In genomic region chr12:6723607-6724408, GRCh38 we compare ENCODE assay signal across 1 cellular context.
TF ChIP-seq lines count a peak whose summit lies in the region.

TSS of gene COPS7A (plus strand) at chr12:6724046. CDS start at chr12:6724657, 611 bp downstream.

TF ChIP-seq in GM12878, 131 proteins besides CTCF, POLR2A, EP300 and RAD21 (continued from another document and continues in another):
- TF ChIP-seq E2F8 (IDR thresholded peaks at IDR 0.05; ENCODE audit: low read depth, partially characterized antibody) (peak; percentile 95), REST (IDR thresholded peaks at IDR 0.05; ENCODE audit: low read depth, low read length) (no peak), NRF1 (conservative IDR thresholded peaks at IDR 0.05; ENCODE audit: low read depth, low read length) (peak; percentile 9; the same call in 1 of the 2 replicates), CHD4 (IDR thresholded peaks at IDR 0.05) (no peak), E2F4 (IDR thresholded peaks at IDR 0.05; ENCODE audit: low read depth, low read length) (peak; percentile 48; the same call in 1 of the 2 replicates), ZBTB33 (IDR thresholded peaks at IDR 0.05) (no peak), CREM (IDR thresholded peaks at IDR 0.05; ENCODE audit: low read depth) (peak; percentile 98), NKRF (conservative IDR thresholded peaks at IDR 0.05) (no peak; the same call in 1 of the 2 replicates), GATAD2B (conservative IDR thresholded peaks at IDR 0.05; ENCODE audit: low read depth) (peak; percentile 18; the same call in 1 of the 2 replicates), RELB (IDR thresholded peaks at IDR 0.05; ENCODE audit: low read depth) (peak; percentile 69), ZNF384 (IDR thresholded peaks at IDR 0.05; ENCODE audit: borderline replicate concordance, low read depth, low read length) (peak; percentile 39; the same call in 1 of the 2 replicates), IRF3 (IDR thresholded peaks at IDR 0.05) (0 out of 2 replicates have a peak, but pooled peaks have one; percentile 34), ATF2 (IDR thresholded peaks at IDR 0.05; ENCODE audit: low read length) (no peak), GABPA (IDR thresholded peaks at IDR 0.05; ENCODE audit: low read depth) (peak; percentile 98), ZBTB40 (IDR thresholded peaks at IDR 0.05; ENCODE audit: borderline replicate concordance) (peak; percentile 100), ASH2L (IDR thresholded peaks at IDR 0.05; ENCODE audit: borderline replicate concordance, low read depth) (no peak), LARP7 (IDR thresholded peaks at IDR 0.05) (no peak), MYB (IDR thresholded peaks at IDR 0.05; ENCODE audit: borderline replicate concordance, low read depth, low read length) (no peak), ZNF217 (IDR thresholded peaks at IDR 0.05) (no peak), MYC (IDR thresholded peaks at IDR 0.05; ENCODE audit: insufficient read depth, insufficient read length, insufficient replicate concordance, low read length, severe bottlenecking) (peak; percentile 74), MLLT1 (IDR thresholded peaks at IDR 0.05) (peak; percentile 70; the same call in 1 of the 2 replicates), ATF3 (IDR thresholded peaks at IDR 0.05; ENCODE audit: borderline replicate concordance, extremely low read depth, low read depth, low read length) (peak; percentile 49; the same call in 1 of the 2 replicates), SPI1 (IDR thresholded peaks at IDR 0.05; ENCODE audit: borderline replicate concordance, insufficient read depth, low read depth, low read length) (peak; percentile 67; the same call in 1 of the 2 replicates), ELK1 (IDR thresholded peaks at IDR 0.05; ENCODE audit: low read depth, low read length) (peak; percentile 99), SP1 (IDR thresholded peaks at IDR 0.05; ENCODE audit: low read depth, low read length) (peak; percentile 53), ZNF622 (IDR thresholded peaks at IDR 0.05) (no peak), RFX5 (IDR thresholded peaks at IDR 0.05; ENCODE audit: low read depth, low read length) (peak; percentile 56)
